In the genomic region with DNA sequence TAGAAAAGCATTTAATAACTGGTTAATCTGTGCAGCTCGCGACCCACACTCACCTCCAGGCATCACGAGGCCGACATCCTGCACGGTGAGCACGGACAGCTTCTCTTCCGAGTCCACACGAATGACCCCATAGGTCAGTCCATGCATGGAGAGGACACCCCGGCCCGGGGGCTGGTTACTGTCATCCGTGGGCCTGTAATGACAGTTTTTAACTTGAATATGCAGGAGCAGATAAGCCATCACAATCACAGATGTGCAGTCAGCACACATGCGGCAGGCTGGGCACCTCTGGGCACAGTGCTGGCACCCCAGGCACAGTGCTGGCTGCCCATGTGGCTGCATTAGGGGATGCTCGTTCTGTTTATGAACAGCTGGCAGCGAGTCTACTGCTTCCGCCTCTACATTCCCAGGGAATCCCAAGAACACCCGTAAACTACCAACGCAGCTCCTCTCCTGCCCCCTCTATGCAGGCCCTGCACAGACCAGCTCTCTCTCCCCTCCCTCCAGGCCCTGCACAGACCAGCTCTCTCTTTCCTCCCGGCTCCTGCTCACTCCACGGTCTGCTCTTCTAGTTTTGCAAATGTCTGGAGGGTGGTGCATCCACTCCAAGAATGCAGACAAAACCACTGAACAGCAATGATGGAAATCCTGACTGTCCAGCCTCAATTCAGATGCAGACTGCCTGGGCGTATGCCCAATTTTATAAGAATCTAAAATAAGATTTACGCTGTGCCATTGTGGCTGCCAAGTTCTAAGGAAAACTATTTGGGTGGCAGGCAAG, we compare ENCODE assay signal across 2 cellular contexts.
TF ChIP-seq lines count a peak whose summit lies in the region.

No MANE protein-coding gene starts in this region.

TF ChIP-seq in A549, 52 proteins besides CTCF, POLR2A, EP300 and RAD21 (continued from another document):
- TF ChIP-seq MAZ (IDR thresholded peaks at IDR 0.05; ENCODE audit: borderline replicate concordance, low read depth, low read length) (no peak), KDM5A (IDR thresholded peaks at IDR 0.05) (no peak), NR3C1 (IDR thresholded peaks at IDR 0.05) (no peak), JUN (IDR thresholded peaks at IDR 0.05) (no peak), CHD2 (IDR thresholded peaks at IDR 0.05; ENCODE audit: low read length, partially characterized antibody) (no peak), CBX8 (IDR thresholded peaks at IDR 0.05) (no peak), FOXS1 (CRISPR knock-in tag; IDR thresholded peaks at IDR 0.05) (no peak), FOSL2 (IDR thresholded peaks at IDR 0.05) (no peak), FOSL2 (CRISPR knock-in tag; IDR thresholded peaks at IDR 0.05) (no peak)
- TF ChIP-seq, protein P1, sequence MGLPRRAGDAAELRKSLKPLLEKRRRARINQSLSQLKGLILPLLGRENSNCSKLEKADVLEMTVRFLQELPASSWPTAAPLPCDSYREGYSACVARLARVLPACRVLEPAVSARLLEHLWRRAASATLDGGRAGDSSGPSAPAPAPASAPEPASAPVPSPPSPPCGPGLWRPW (IDR thresholded peaks at IDR 0.05): no peak
- TF ChIP-seq, protein P2, sequence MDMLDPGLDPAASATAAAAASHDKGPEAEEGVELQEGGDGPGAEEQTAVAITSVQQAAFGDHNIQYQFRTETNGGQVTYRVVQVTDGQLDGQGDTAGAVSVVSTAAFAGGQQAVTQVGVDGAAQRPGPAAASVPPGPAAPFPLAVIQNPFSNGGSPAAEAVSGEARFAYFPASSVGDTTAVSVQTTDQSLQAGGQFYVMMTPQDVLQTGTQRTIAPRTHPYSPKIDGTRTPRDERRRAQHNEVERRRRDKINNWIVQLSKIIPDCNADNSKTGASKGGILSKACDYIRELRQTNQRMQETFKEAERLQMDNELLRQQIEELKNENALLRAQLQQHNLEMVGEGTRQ (IDR thresholded peaks at IDR 0.05): no peak
- TF ChIP-seq, protein P3, sequence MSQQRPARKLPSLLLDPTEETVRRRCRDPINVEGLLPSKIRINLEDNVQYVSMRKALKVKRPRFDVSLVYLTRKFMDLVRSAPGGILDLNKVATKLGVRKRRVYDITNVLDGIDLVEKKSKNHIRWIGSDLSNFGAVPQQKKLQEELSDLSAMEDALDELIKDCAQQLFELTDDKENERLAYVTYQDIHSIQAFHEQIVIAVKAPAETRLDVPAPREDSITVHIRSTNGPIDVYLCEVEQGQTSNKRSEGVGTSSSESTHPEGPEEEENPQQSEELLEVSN (IDR thresholded peaks at IDR 0.05; ENCODE audit: borderline replicate concordance, low read depth): no peak

TF ChIP-seq in SK-N-SH, 30 proteins besides CTCF, POLR2A, EP300 and RAD21 (continued from another document):
- TF ChIP-seq, protein P2 (IDR thresholded peaks at IDR 0.05; ENCODE audit: borderline replicate concordance, low read depth, low read length): no peak
- TF ChIP-seq TEAD4 (IDR thresholded peaks at IDR 0.05; ENCODE audit: borderline replicate concordance, insufficient read depth): peak; percentile 68; the same call in 1 of the 2 replicates
- TF ChIP-seq CHD2 (IDR thresholded peaks at IDR 0.05; ENCODE audit: low read length, partially characterized antibody): no peak
- peak; percentile 80; the same call in 1 of the 2 replicates for TF ChIP-seq MXI1 (IDR thresholded peaks at IDR 0.05; ENCODE audit: low read depth, low read length)
- TF ChIP-seq FOSL2 (IDR thresholded peaks at IDR 0.05; ENCODE audit: borderline replicate concordance, low read depth): no peak; the same call in 1 of the 2 replicates
- TF ChIP-seq, protein P4, sequence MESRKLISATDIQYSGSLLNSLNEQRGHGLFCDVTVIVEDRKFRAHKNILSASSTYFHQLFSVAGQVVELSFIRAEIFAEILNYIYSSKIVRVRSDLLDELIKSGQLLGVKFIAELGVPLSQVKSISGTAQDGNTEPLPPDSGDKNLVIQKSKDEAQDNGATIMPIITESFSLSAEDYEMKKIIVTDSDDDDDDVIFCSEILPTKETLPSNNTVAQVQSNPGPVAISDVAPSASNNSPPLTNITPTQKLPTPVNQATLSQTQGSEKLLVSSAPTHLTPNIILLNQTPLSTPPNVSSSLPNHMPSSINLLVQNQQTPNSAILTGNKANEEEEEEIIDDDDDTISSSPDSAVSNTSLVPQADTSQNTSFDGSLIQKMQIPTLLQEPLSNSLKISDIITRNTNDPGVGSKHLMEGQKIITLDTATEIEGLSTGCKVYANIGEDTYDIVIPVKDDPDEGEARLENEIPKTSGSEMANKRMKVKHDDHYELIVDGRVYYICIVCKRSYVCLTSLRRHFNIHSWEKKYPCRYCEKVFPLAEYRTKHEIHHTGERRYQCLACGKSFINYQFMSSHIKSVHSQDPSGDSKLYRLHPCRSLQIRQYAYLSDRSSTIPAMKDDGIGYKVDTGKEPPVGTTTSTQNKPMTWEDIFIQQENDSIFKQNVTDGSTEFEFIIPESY (IDR thresholded peaks at IDR 0.05; ENCODE audit: borderline replicate concordance, low read depth): no peak
- no peak for TF ChIP-seq RFX5 (IDR thresholded peaks at IDR 0.05; ENCODE audit: low read length)
- TF ChIP-seq SIN3A (IDR thresholded peaks at IDR 0.05; ENCODE audit: borderline replicate concordance, low read depth, low read length): peak; percentile 51; the same call in 1 of the 2 replicates
- TF ChIP-seq, protein P5, sequence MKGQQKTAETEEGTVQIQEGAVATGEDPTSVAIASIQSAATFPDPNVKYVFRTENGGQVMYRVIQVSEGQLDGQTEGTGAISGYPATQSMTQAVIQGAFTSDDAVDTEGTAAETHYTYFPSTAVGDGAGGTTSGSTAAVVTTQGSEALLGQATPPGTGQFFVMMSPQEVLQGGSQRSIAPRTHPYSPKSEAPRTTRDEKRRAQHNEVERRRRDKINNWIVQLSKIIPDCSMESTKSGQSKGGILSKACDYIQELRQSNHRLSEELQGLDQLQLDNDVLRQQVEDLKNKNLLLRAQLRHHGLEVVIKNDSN (IDR thresholded peaks at IDR 0.05; ENCODE audit: borderline replicate concordance, low read depth): no peak
- TF ChIP-seq, protein P6, sequence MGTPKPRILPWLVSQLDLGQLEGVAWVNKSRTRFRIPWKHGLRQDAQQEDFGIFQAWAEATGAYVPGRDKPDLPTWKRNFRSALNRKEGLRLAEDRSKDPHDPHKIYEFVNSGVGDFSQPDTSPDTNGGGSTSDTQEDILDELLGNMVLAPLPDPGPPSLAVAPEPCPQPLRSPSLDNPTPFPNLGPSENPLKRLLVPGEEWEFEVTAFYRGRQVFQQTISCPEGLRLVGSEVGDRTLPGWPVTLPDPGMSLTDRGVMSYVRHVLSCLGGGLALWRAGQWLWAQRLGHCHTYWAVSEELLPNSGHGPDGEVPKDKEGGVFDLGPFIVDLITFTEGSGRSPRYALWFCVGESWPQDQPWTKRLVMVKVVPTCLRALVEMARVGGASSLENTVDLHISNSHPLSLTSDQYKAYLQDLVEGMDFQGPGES (IDR thresholded peaks at IDR 0.05; ENCODE audit: low read depth, low read length): no peak
- peak; percentile 83 for TF ChIP-seq TCF12 (IDR thresholded peaks at IDR 0.05)
- TF ChIP-seq, protein P7, sequence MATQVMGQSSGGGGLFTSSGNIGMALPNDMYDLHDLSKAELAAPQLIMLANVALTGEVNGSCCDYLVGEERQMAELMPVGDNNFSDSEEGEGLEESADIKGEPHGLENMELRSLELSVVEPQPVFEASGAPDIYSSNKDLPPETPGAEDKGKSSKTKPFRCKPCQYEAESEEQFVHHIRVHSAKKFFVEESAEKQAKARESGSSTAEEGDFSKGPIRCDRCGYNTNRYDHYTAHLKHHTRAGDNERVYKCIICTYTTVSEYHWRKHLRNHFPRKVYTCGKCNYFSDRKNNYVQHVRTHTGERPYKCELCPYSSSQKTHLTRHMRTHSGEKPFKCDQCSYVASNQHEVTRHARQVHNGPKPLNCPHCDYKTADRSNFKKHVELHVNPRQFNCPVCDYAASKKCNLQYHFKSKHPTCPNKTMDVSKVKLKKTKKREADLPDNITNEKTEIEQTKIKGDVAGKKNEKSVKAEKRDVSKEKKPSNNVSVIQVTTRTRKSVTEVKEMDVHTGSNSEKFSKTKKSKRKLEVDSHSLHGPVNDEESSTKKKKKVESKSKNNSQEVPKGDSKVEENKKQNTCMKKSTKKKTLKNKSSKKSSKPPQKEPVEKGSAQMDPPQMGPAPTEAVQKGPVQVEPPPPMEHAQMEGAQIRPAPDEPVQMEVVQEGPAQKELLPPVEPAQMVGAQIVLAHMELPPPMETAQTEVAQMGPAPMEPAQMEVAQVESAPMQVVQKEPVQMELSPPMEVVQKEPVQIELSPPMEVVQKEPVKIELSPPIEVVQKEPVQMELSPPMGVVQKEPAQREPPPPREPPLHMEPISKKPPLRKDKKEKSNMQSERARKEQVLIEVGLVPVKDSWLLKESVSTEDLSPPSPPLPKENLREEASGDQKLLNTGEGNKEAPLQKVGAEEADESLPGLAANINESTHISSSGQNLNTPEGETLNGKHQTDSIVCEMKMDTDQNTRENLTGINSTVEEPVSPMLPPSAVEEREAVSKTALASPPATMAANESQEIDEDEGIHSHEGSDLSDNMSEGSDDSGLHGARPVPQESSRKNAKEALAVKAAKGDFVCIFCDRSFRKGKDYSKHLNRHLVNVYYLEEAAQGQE (IDR thresholded peaks at IDR 0.05; ENCODE audit: low read depth, low read length): peak; percentile 69
- TF ChIP-seq FOXM1 (IDR thresholded peaks at IDR 0.05; ENCODE audit: low read depth): no peak
- no peak for TF ChIP-seq ELF1 (IDR thresholded peaks at IDR 0.05)
- peak; percentile 88 for TF ChIP-seq NFIC (IDR thresholded peaks at IDR 0.05; ENCODE audit: borderline replicate concordance)
- no peak for TF ChIP-seq SMC3 (IDR thresholded peaks at IDR 0.05; ENCODE audit: low read depth, low read length)
- no peak for TF ChIP-seq NRF1 (IDR thresholded peaks at IDR 0.05; ENCODE audit: low read depth, low read length)
- TF ChIP-seq, protein P8, sequence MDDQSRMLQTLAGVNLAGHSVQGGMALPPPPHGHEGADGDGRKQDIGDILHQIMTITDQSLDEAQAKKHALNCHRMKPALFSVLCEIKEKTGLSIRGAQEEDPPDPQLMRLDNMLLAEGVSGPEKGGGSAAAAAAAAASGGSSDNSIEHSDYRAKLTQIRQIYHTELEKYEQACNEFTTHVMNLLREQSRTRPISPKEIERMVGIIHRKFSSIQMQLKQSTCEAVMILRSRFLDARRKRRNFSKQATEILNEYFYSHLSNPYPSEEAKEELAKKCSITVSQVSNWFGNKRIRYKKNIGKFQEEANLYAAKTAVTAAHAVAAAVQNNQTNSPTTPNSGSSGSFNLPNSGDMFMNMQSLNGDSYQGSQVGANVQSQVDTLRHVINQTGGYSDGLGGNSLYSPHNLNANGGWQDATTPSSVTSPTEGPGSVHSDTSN (IDR thresholded peaks at IDR 0.05): peak; percentile 88
- TF ChIP-seq, protein P9, sequence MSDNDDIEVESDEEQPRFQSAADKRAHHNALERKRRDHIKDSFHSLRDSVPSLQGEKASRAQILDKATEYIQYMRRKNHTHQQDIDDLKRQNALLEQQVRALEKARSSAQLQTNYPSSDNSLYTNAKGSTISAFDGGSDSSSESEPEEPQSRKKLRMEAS (IDR thresholded peaks at IDR 0.05; ENCODE audit: low read depth): no peak; the same call in 1 of the 2 replicates
- peak; percentile 86 for TF ChIP-seq GATA2 (CRISPR knock-in tag; IDR thresholded peaks at IDR 0.05)
- no peak for TF ChIP-seq GABPA (IDR thresholded peaks at IDR 0.05; ENCODE audit: low read depth)
- TF ChIP-seq JUND (IDR thresholded peaks at IDR 0.05): no peak; the same call in 1 of the 2 replicates
- no peak for TF ChIP-seq RXRA (IDR thresholded peaks at IDR 0.05; ENCODE audit: borderline replicate concordance, low read depth)
